Comparison of ENCODE assay signal across 1 cellular context in the genomic region with DNA sequence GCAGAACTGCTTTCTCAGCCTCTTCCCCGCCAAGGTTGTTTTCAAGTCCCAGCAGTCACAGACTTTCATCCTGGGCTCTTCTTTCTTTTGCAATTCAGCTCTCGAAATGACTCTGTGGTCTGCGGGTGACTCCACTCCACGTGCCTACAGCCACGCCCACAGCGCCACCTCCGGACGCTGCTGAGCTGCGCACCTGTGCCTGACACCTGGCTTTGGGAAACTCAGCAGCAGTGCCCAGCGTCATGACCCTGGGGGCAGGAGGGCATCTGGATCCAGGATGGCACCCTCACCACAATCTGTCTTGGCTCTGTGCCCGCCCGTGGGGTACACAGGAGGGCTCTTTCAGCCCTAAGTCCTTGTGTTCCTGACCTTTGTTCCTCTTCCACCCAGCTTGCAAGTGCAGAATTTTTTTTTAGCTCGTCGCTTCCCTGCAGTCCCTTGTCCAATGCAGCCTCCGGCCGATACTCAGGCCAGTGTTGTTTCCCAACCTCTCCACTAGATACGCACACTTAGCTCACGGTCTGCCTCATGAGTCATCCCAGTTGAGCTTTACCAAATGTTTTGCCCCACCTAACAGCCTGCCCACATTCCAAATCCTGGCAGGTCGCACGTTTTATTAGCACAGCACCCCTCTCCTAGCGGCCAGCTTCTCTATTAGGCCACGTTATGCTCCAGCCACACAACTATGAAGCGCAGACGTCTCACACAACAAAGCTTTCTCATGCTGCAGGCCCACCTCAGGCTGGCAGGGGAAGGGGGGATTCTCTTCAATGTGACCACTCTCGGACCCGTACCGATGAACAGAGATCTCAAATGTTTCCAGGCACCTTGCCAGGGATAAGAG.
TF ChIP-seq lines count a peak whose summit lies in the region.

No MANE protein-coding gene starts in this region.

TF ChIP-seq in HepG2, 621 proteins besides CTCF, POLR2A, EP300 and RAD21 (continues in another document):
- TF ChIP-seq U2AF1 (optimal IDR thresholded peaks at IDR 0.05; ENCODE audit: low read depth, low read length) = no peak
- 0 out of 2 replicates have a peak, but pooled peaks have one; percentile 32 for TF ChIP-seq KDM6A (CRISPR knock-in tag; IDR thresholded peaks at IDR 0.05; ENCODE audit: low read depth)
- TF ChIP-seq, protein P1, sequence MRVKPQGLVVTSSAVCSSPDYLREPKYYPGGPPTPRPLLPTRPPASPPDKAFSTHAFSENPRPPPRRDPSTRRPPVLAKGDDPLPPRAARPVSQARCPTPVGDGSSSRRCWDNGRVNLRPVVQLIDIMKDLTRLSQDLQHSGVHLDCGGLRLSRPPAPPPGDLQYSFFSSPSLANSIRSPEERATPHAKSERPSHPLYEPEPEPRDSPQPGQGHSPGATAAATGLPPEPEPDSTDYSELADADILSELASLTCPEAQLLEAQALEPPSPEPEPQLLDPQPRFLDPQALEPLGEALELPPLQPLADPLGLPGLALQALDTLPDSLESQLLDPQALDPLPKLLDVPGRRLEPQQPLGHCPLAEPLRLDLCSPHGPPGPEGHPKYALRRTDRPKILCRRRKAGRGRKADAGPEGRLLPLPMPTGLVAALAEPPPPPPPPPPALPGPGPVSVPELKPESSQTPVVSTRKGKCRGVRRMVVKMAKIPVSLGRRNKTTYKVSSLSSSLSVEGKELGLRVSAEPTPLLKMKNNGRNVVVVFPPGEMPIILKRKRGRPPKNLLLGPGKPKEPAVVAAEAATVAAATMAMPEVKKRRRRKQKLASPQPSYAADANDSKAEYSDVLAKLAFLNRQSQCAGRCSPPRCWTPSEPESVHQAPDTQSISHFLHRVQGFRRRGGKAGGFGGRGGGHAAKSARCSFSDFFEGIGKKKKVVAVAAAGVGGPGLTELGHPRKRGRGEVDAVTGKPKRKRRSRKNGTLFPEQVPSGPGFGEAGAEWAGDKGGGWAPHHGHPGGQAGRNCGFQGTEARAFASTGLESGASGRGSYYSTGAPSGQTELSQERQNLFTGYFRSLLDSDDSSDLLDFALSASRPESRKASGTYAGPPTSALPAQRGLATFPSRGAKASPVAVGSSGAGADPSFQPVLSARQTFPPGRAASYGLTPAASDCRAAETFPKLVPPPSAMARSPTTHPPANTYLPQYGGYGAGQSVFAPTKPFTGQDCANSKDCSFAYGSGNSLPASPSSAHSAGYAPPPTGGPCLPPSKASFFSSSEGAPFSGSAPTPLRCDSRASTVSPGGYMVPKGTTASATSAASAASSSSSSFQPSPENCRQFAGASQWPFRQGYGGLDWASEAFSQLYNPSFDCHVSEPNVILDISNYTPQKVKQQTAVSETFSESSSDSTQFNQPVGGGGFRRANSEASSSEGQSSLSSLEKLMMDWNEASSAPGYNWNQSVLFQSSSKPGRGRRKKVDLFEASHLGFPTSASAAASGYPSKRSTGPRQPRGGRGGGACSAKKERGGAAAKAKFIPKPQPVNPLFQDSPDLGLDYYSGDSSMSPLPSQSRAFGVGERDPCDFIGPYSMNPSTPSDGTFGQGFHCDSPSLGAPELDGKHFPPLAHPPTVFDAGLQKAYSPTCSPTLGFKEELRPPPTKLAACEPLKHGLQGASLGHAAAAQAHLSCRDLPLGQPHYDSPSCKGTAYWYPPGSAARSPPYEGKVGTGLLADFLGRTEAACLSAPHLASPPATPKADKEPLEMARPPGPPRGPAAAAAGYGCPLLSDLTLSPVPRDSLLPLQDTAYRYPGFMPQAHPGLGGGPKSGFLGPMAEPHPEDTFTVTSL (CRISPR knock-in tag; IDR thresholded peaks at IDR 0.05; ENCODE audit: borderline replicate concordance) = 0 out of 2 replicates have a peak, but pooled peaks have one; percentile 61
- 0 out of 2 replicates have a peak, but pooled peaks have one; percentile 79 for TF ChIP-seq ZFP82 (CRISPR knock-in tag; IDR thresholded peaks at IDR 0.05; ENCODE audit: borderline replicate concordance)
- TF ChIP-seq REL (CRISPR knock-in tag; conservative IDR thresholded peaks at IDR 0.05) = no peak
- no peak for TF ChIP-seq SIX4 (CRISPR knock-in tag; IDR thresholded peaks at IDR 0.05)
- TF ChIP-seq, protein P2, sequence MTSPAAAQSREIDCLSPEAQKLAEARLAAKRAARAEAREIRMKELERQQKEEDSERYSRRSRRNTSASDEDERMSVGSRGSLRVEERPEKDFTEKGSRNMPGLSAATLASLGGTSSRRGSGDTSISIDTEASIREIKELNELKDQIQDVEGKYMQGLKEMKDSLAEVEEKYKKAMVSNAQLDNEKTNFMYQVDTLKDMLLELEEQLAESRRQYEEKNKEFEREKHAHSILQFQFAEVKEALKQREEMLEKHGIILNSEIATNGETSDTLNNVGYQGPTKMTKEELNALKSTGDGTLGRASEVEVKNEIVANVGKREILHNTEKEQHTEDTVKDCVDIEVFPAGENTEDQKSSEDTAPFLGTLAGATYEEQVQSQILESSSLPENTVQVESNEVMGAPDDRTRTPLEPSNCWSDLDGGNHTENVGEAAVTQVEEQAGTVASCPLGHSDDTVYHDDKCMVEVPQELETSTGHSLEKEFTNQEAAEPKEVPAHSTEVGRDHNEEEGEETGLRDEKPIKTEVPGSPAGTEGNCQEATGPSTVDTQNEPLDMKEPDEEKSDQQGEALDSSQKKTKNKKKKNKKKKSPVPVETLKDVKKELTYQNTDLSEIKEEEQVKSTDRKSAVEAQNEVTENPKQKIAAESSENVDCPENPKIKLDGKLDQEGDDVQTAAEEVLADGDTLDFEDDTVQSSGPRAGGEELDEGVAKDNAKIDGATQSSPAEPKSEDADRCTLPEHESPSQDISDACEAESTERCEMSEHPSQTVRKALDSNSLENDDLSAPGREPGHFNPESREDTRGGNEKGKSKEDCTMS (CRISPR knock-in tag; conservative IDR thresholded peaks at IDR 0.05) = no peak
- TF ChIP-seq, protein P3, sequence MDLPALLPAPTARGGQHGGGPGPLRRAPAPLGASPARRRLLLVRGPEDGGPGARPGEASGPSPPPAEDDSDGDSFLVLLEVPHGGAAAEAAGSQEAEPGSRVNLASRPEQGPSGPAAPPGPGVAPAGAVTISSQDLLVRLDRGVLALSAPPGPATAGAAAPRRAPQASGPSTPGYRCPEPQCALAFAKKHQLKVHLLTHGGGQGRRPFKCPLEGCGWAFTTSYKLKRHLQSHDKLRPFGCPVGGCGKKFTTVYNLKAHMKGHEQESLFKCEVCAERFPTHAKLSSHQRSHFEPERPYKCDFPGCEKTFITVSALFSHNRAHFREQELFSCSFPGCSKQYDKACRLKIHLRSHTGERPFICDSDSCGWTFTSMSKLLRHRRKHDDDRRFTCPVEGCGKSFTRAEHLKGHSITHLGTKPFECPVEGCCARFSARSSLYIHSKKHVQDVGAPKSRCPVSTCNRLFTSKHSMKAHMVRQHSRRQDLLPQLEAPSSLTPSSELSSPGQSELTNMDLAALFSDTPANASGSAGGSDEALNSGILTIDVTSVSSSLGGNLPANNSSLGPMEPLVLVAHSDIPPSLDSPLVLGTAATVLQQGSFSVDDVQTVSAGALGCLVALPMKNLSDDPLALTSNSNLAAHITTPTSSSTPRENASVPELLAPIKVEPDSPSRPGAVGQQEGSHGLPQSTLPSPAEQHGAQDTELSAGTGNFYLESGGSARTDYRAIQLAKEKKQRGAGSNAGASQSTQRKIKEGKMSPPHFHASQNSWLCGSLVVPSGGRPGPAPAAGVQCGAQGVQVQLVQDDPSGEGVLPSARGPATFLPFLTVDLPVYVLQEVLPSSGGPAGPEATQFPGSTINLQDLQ (CRISPR knock-in tag; IDR thresholded peaks at IDR 0.05) = no peak
- TF ChIP-seq ZNF670 (CRISPR knock-in tag; IDR thresholded peaks at IDR 0.05; ENCODE audit: borderline replicate concordance) = peak; percentile 81; the same call in 1 of the 2 replicates
- TF ChIP-seq GATAD1 (CRISPR knock-in tag; IDR thresholded peaks at IDR 0.05) = peak; percentile 58
- TF ChIP-seq SP2 (CRISPR knock-in tag; IDR thresholded peaks at IDR 0.05) = no peak
- no peak for TF ChIP-seq HMGA1 (CRISPR knock-in tag; conservative IDR thresholded peaks at IDR 0.05)
- TF ChIP-seq PRPF4 (IDR thresholded peaks at IDR 0.05; ENCODE audit: low read depth, low read length, poor library complexity, severe bottlenecking) = no peak
- TF ChIP-seq PHF8 (CRISPR knock-in tag; IDR thresholded peaks at IDR 0.05) = no peak; the same call in none of the 2 replicates
- TF ChIP-seq HES4 (CRISPR knock-in tag; IDR thresholded peaks at IDR 0.05; ENCODE audit: borderline replicate concordance) = 0 out of 2 replicates have a peak, but pooled peaks have one; percentile 51
- peak; percentile 87 for TF ChIP-seq TBX2 (CRISPR knock-in tag; IDR thresholded peaks at IDR 0.05; ENCODE audit: borderline replicate concordance)
- TF ChIP-seq FOSL2 (CRISPR knock-in tag; IDR thresholded peaks at IDR 0.05) = peak; percentile 96
- TF ChIP-seq SRY (CRISPR knock-in tag; IDR thresholded peaks at IDR 0.05) = 0 out of 2 replicates have a peak, but pooled peaks have one; percentile 76
- no peak for TF ChIP-seq ZNF530 (CRISPR knock-in tag; IDR thresholded peaks at IDR 0.05; ENCODE audit: low read depth)
- TF ChIP-seq MEIS1 (CRISPR knock-in tag; IDR thresholded peaks at IDR 0.05; ENCODE audit: borderline replicate concordance) = peak; percentile 63; the same call in 1 of the 2 replicates
- TF ChIP-seq TRIM24 (CRISPR knock-in tag; IDR thresholded peaks at IDR 0.05) = no peak
- peak; percentile 81 for TF ChIP-seq HDAC2 (CRISPR knock-in tag; IDR thresholded peaks at IDR 0.05)
- TF ChIP-seq ZFP36 (IDR thresholded peaks at IDR 0.05; ENCODE audit: borderline replicate concordance, low read depth, low read length, partially characterized antibody) = no peak
- peak; percentile 22 for TF ChIP-seq SMC3 (IDR thresholded peaks at IDR 0.05; ENCODE audit: low read length)
- TF ChIP-seq ZNF264 (CRISPR knock-in tag; IDR thresholded peaks at IDR 0.05) = no peak
- peak; percentile 82 for TF ChIP-seq ZNF501 (CRISPR knock-in tag; IDR thresholded peaks at IDR 0.05)
- no peak for TF ChIP-seq ZBTB21 (CRISPR knock-in tag; IDR thresholded peaks at IDR 0.05)
- TF ChIP-seq FOXA3 (CRISPR knock-in tag; IDR thresholded peaks at IDR 0.05) = peak; percentile 37; the same call in 1 of the 2 replicates
- peak; percentile 49 for TF ChIP-seq CREM (IDR thresholded peaks at IDR 0.05)
- TF ChIP-seq CREM (CRISPR knock-in tag; IDR thresholded peaks at IDR 0.05) = no peak
- no peak for TF ChIP-seq SMARCC2 (IDR thresholded peaks at IDR 0.05)
- no peak for TF ChIP-seq RARG (CRISPR knock-in tag; IDR thresholded peaks at IDR 0.05; ENCODE audit: low read depth)
- peak; percentile 15; the same call in 1 of the 2 replicates for TF ChIP-seq ZSCAN29 (CRISPR knock-in tag; conservative IDR thresholded peaks at IDR 0.05)
- peak; percentile 60; the same call in 1 of the 2 replicates for TF ChIP-seq PAF1 (CRISPR knock-in tag; IDR thresholded peaks at IDR 0.05)
- TF ChIP-seq RFX3 (CRISPR knock-in tag; IDR thresholded peaks at IDR 0.05) = no peak
- TF ChIP-seq RNF2 (conservative IDR thresholded peaks at IDR 0.05; ENCODE audit: low read depth) = peak; percentile 82; the same call in 1 of the 2 replicates
- TF ChIP-seq, protein P4, sequence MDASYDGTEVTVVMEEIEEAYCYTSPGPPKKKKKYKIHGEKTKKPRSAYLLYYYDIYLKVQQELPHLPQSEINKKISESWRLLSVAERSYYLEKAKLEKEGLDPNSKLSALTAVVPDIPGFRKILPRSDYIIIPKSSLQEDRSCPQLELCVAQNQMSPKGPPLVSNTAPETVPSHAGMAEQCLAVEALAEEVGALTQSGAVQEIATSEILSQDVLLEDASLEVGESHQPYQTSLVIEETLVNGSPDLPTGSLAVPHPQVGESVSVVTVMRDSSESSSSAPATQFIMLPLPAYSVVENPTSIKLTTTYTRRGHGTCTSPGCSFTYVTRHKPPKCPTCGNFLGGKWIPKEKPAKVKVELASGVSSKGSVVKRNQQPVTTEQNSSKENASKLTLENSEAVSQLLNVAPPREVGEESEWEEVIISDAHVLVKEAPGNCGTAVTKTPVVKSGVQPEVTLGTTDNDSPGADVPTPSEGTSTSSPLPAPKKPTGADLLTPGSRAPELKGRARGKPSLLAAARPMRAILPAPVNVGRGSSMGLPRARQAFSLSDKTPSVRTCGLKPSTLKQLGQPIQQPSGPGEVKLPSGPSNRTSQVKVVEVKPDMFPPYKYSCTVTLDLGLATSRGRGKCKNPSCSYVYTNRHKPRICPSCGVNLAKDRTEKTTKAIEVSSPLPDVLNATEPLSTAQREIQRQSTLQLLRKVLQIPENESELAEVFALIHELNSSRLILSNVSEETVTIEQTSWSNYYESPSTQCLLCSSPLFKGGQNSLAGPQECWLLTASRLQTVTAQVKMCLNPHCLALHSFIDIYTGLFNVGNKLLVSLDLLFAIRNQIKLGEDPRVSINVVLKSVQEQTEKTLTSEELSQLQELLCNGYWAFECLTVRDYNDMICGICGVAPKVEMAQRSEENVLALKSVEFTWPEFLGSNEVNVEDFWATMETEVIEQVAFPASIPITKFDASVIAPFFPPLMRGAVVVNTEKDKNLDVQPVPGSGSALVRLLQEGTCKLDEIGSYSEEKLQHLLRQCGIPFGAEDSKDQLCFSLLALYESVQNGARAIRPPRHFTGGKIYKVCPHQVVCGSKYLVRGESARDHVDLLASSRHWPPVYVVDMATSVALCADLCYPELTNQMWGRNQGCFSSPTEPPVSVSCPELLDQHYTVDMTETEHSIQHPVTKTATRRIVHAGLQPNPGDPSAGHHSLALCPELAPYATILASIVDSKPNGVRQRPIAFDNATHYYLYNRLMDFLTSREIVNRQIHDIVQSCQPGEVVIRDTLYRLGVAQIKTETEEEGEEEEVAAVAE (CRISPR knock-in tag; IDR thresholded peaks at IDR 0.05; ENCODE audit: borderline replicate concordance) = peak; percentile 77
- TF ChIP-seq SYNCRIP (IDR thresholded peaks at IDR 0.05; ENCODE audit: insufficient read depth, low read depth, low read length) = no peak
- TF ChIP-seq ZNF329 (CRISPR knock-in tag; IDR thresholded peaks at IDR 0.05; ENCODE audit: low read depth) = no peak
- TF ChIP-seq, protein P5, sequence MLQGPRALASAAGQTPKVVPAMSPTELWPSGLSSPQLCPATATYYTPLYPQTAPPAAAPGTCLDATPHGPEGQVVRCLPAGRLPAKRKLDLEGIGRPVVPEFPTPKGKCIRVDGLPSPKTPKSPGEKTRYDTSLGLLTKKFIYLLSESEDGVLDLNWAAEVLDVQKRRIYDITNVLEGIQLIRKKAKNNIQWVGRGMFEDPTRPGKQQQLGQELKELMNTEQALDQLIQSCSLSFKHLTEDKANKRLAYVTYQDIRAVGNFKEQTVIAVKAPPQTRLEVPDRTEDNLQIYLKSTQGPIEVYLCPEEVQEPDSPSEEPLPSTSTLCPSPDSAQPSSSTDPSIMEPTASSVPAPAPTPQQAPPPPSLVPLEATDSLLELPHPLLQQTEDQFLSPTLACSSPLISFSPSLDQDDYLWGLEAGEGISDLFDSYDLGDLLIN (CRISPR knock-in tag; IDR thresholded peaks at IDR 0.05; ENCODE audit: borderline replicate concordance) = no peak
- peak; percentile 87; the same call in 1 of the 2 replicates for TF ChIP-seq NRL (CRISPR knock-in tag; IDR thresholded peaks at IDR 0.05; ENCODE audit: borderline replicate concordance)
- peak; percentile 10 for TF ChIP-seq ZNF331 (CRISPR knock-in tag; IDR thresholded peaks at IDR 0.05)
- TF ChIP-seq CENPT (CRISPR knock-in tag; IDR thresholded peaks at IDR 0.05; ENCODE audit: low read depth) = peak; percentile 82; the same call in 1 of the 2 replicates
- TF ChIP-seq SRSF9 (IDR thresholded peaks at IDR 0.05; ENCODE audit: borderline replicate concordance, insufficient read depth, low read depth, low read length, poor library complexity, severe bottlenecking) = no peak
- TF ChIP-seq ZNF451 (CRISPR knock-in tag; IDR thresholded peaks at IDR 0.05) = no peak; the same call in 1 of the 2 replicates
